Comparison of ENCODE assay signal across 8 cellular contexts in the genomic region with DNA sequence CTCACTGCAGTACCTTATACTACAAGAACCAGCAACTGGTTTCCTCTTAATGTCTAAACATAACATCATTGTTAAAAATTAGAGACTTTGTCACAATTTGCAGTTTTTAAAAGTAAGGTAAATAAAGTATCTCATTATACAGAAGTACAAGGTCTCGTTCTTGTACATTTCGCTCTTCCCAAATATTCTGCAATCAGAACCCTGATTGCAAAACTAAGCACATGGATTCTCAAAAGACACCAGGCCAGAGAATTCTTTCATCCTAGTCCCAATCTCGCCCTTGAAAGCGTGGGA. TPM values are rescaled to one million over a fixed set of nuclear protein-coding genes. Genes with fewer than 3 reads are reported as not detected.
DNase-seq lines count a peak whose midpoint lies in the region; ATAC-seq and TF ChIP-seq lines count a peak whose summit lies in the region.

No MANE protein-coding gene starts in this region.

- H3K36me3 ChIP-seq in ascending aorta (no peaks in the 10 kb centered on the region), left lung (no peaks in the 10 kb centered on the region)

- H3K4me1 ChIP-seq in ascending aorta (no peaks in the 10 kb centered on the region), left lung (peaks cover 0 to 21% of the 10 kb centered on the region in 2 donors)

- intact Hi-C loops in activated CD4-positive, alpha-beta T cell treated with anti-CD3 and anti-CD28 coated beads for 36 hours (cut with DNase I, micrococcal nuclease), result loop anchor here (2.0 to 5.0 kb wide), 4 partner anchors 73 to 494 kb away; a partner anchor contains a TSS
- intact Hi-C loops in ascending aorta (cut with DNase I), result loop anchor here (1.0 to 10.0 kb wide), 3 partner anchors 72 to 1640 kb away; a partner anchor contains a TSS
- intact Hi-C loops in left lung (cut with DNase I), result no loop called here

- H3K4me3 ChIP-seq in ascending aorta (peak overlapping the region; percentile 83 to 98), left lung (peak overlapping the region; percentile 68 to 77)

- H3K27me3 Mint-ChIP-seq in activated CD4-positive, alpha-beta T cell treated with anti-CD3 and anti-CD28 coated beads for 36 hours, result no peaks in the 10 kb centered on the region

- in situ Hi-C loops in KBM-7 (cut with MboI; ENCODE audit: low pct_unique_long_range_greater_than_20kb, low sequenced_read_pairs), result no loop called here

- CTCF ChIA-PET in activated CD4-positive, alpha-beta T cell treated with anti-CD3 and anti-CD28 coated beads for 36 hours (lab: Charles Lee), result interaction anchor here (1.6 kb wide), 1 partner anchor 18 kb away, joined by 5 read pairs; no protein-coding TSS in a partner anchor

- H3K27ac ChIP-seq in ascending aorta (peak overlapping the region; percentile 87 to 94), left lung (peak overlapping the region; percentile 83 to 95), temporal lobe (ENCODE audit: low read depth, low read length) (peak overlapping the region; percentile 94)

- no peak for DNase-seq in activated CD4-positive, alpha-beta T cell treated with anti-CD3 and anti-CD28 coated beads for 36 hours
- no peak for DNase-seq in activated CD4-positive, alpha-beta T cell treated with anti-CD3 and anti-CD28 coated beads for 4 hours
- no peak for DNase-seq in ascending aorta (ENCODE audit: low spot score in 2 of 2)
- no peak for DNase-seq in left lung
- no peak for DNase-seq in NOMO-1 treated with dmso at 0.1 percent for 144 hours (lab: John Stamatoyannopoulos, UW; ENCODE audit: unreplicated experiment)
- DNase-seq in KBM-7, result no peak

- no peak for TF ChIP-seq CTCF in ascending aorta (IDR thresholded peaks at IDR 0.05)
- no peak for TF ChIP-seq CTCF in left lung (IDR thresholded peaks at IDR 0.05)

- H3K4me1 Mint-ChIP-seq in activated CD4-positive, alpha-beta T cell treated with anti-CD3 and anti-CD28 coated beads for 36 hours, result peaks cover 12% of the 10 kb centered on the region

- H3K27me3 ChIP-seq in ascending aorta (no peaks in the 10 kb centered on the region), left lung (no peaks in the 10 kb centered on the region)

- H3K4me3 Mint-ChIP-seq in activated CD4-positive, alpha-beta T cell treated with anti-CD3 and anti-CD28 coated beads for 36 hours, result peak overlapping the region; percentile 75

- POLR2A ChIA-PET in activated CD4-positive, alpha-beta T cell treated with anti-CD3 and anti-CD28 coated beads for 36 hours (lab: Charles Lee), result no interaction called here

- no peak for ATAC-seq in activated CD4-positive, alpha-beta T cell treated with anti-CD3 and anti-CD28 coated beads for 36 hours
- ATAC-seq in left lung (no peak), HG03095 (IDR thresholded peaks at IDR 0.05; ENCODE audit: unreplicated experiment) (no peak)

- no peaks in the 10 kb centered on the region for H3K9me3 Mint-ChIP-seq in activated CD4-positive, alpha-beta T cell treated with anti-CD3 and anti-CD28 coated beads for 36 hours (ENCODE audit: low read depth)

- H3K36me3 Mint-ChIP-seq in activated CD4-positive, alpha-beta T cell treated with anti-CD3 and anti-CD28 coated beads for 36 hours (ENCODE audit: low read depth), result no peaks in the 10 kb centered on the region

- H3K9me3 ChIP-seq in ascending aorta, result no peaks in the 10 kb centered on the region
- no peaks in the 10 kb centered on the region for H3K9me3 ChIP-seq in left lung

- peak overlapping the region; percentile 88 for H3K27ac Mint-ChIP-seq in activated CD4-positive, alpha-beta T cell treated with anti-CD3 and anti-CD28 coated beads for 36 hours

RNA-seq across cellular contexts. Expression of a gene that starts 0.4 kb away (rescaled TPM):
- total RNA-seq in activated CD4-positive, alpha-beta T cell treated with anti-CD3 and anti-CD28 coated beads for 36 hours, result 1 to 10 TPM; 5.1 to 6.0 TPM
- total RNA-seq in ascending aorta (1.3 TPM), left lung (10 to 100 TPM in 1 of 2 donors, 1 to 10 TPM in 1; 9.3 to 12.1 TPM), temporal lobe (114 TPM)

Comparison
In these comparisons a context has a peak if more than half of its experiments do, and no peak if none do; other contexts are left out.
1. intact Hi-C loops: an anchor here in activated CD4-positive, alpha-beta T cell treated with anti-CD3 and anti-CD28 coated beads for 36 hours (2.0 to 5.0 kb wide) and ascending aorta (1.0 to 10.0 kb wide); none called in left lung.